ENCODE assay signal across 8 cellular contexts in the genomic region with DNA sequence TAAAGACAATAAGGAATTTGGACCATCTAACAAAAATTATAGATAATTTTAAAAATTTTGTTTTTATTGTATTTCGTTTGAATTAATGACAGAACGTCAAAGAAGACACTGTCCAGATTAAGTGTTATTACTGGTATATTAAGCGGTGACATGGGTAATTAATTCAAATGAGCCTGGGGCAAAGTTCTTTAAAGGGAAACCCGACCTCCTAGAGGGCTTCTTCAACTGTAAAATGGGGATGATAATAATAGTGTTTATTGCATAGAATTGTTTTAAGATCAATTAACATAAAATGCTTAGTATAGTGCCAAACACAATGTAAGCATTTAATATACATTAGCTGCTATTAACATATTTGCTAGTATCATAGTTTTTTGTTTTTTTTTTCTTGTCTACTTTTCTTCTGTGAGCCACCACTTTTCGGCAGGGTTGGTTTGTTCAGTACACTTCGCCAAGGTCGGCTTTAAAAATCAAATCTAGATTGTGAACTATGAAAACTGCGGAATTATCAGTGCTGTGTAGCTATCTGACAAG. TPM values are rescaled to one million over a fixed set of nuclear protein-coding genes. Genes with fewer than 3 reads are reported as not detected.
A peak's percentile ranks its signal among the peaks of the same experiment; 100 is the strongest.
DNase-seq lines count a peak whose midpoint lies in the region; ATAC-seq and TF ChIP-seq lines count a peak whose summit lies in the region.

No MANE protein-coding gene starts in this region.

- H3K27me3 Mint-ChIP-seq in CD14-positive monocyte (ENCODE audit: low read depth in 3 of 3) = peaks cover 0 to 9% (median 6%) of the 10 kb centered on the region in 3 donors
- peaks cover 8% of the 10 kb centered on the region for H3K27me3 Mint-ChIP-seq in T-helper 17 cell
- peaks cover 3% of the 10 kb centered on the region for H3K27me3 Mint-ChIP-seq in glutamatergic neuron (ENCODE audit: unreplicated experiment)

- TF ChIP-seq CTCF in CD14-positive monocyte (IDR thresholded peaks at IDR 0.05) = no peak
- no peak for TF ChIP-seq CTCF in HEK293 (tag by site-specific recombination; IDR thresholded peaks at IDR 0.05)
- TF ChIP-seq CTCF in glutamatergic neuron (IDR thresholded peaks at IDR 0.05; ENCODE audit: partially characterized antibody, unreplicated experiment) = no peak
- TF ChIP-seq CTCF in GM13976 (IDR thresholded peaks at IDR 0.05; ENCODE audit: borderline replicate concordance, control extremely low read depth, extremely low read depth, insufficient read depth, missing control alignments) = no peak

- H3K27ac Mint-ChIP-seq in CD14-positive monocyte (peak overlapping the region; percentile 93 to 98 (median 97)), T-helper 17 cell (peak overlapping the region; percentile 96), glutamatergic neuron (ENCODE audit: unreplicated experiment) (peak overlapping the region; percentile 86)
- H3K27ac Mint-ChIP-seq in stimulated activated effector memory CD8-positive, alpha-beta T cell treated with anti-CD3 and anti-CD28 coated beads, Interleukin-12 subunit alpha, Interleukin-12 subunit beta, amount 100 ng/mL, for 72 hours = peak overlapping the region; percentile 97

- DNase-seq in CD14-positive monocyte (ENCODE audit: low spot score) (no peak), T-helper 17 cell (no peak), glutamatergic neuron (no peak), GM13976 (ENCODE audit: low spot score) (no peak)
- DNase-seq in stimulated activated effector memory CD8-positive, alpha-beta T cell treated with anti-CD3 and anti-CD28 coated beads, Interleukin-12 subunit alpha, Interleukin-12 subunit beta, amount 100 ng/mL, for 72 hours (ENCODE audit: low spot score in 2 of 2) = no peak
- no peak for DNase-seq in central memory CD4-positive, alpha-beta T cell

- H3K9me3 Mint-ChIP-seq in CD14-positive monocyte = peaks cover 0 to 3% (median 0%) of the 10 kb centered on the region in 7 donors
- H3K9me3 Mint-ChIP-seq in glutamatergic neuron (ENCODE audit: unreplicated experiment) = no peaks in the 10 kb centered on the region
- no peaks in the 10 kb centered on the region for H3K9me3 Mint-ChIP-seq in stimulated activated effector memory CD8-positive, alpha-beta T cell treated with anti-CD3 and anti-CD28 coated beads, Interleukin-12 subunit alpha, Interleukin-12 subunit beta, amount 100 ng/mL, for 72 hours

- in situ Hi-C loops in GM13976 (cut with MboI; ENCODE audit: low sequenced_read_pairs, unreplicated experiment) = no loop called here

- peak overlapping the region; percentile 93 for H3K27ac ChIP-seq in HEK293 (ENCODE audit: extremely low read depth, low read depth, low read length)

- CTCF ChIA-PET in HEK293 (lab: Yijun Ruan, JAX) = no interaction called here

- no peaks in the 10 kb centered on the region for H3K9me3 ChIP-seq in HEK293 (ENCODE audit: control insufficient read depth, insufficient read depth, low read depth, low read length)
- no peaks in the 10 kb centered on the region for H3K9me3 ChIP-seq in T-helper 17 cell (ENCODE audit: control insufficient read depth, low read length, poor library complexity, severe bottlenecking)

- no peaks in the 10 kb centered on the region for H3K36me3 Mint-ChIP-seq in CD14-positive monocyte
- peaks cover 4% of the 10 kb centered on the region for H3K36me3 Mint-ChIP-seq in T-helper 17 cell (ENCODE audit: low read depth)
- H3K36me3 Mint-ChIP-seq in glutamatergic neuron (ENCODE audit: unreplicated experiment) = no peaks in the 10 kb centered on the region
- peaks cover 10% of the 10 kb centered on the region for H3K36me3 Mint-ChIP-seq in stimulated activated effector memory CD8-positive, alpha-beta T cell treated with anti-CD3 and anti-CD28 coated beads, Interleukin-12 subunit alpha, Interleukin-12 subunit beta, amount 100 ng/mL, for 72 hours

- H3K4me1 Mint-ChIP-seq in CD14-positive monocyte (peaks cover 23% of the 10 kb centered on the region), T-helper 17 cell (peaks cover 24% of the 10 kb centered on the region), glutamatergic neuron (ENCODE audit: low read depth, unreplicated experiment) (peaks cover 9% of the 10 kb centered on the region)
- peaks cover 22% of the 10 kb centered on the region for H3K4me1 Mint-ChIP-seq in stimulated activated effector memory CD8-positive, alpha-beta T cell treated with anti-CD3 and anti-CD28 coated beads, Interleukin-12 subunit alpha, Interleukin-12 subunit beta, amount 100 ng/mL, for 72 hours

- intact Hi-C loops in CD14-positive monocyte (cut with micrococcal nuclease) = no loop called here

- POLR2A ChIA-PET in HEK293 (lab: Yijun Ruan, JAX) = interaction anchor here (0.8 kb wide), 1 partner anchor 9 kb away, joined by 3 read pairs; no protein-coding TSS in a partner anchor

- H3K4me3 Mint-ChIP-seq in CD14-positive monocyte (peak overlapping the region; percentile 93 to 98), T-helper 17 cell (peak overlapping the region; percentile 99), glutamatergic neuron (ENCODE audit: unreplicated experiment) (peak overlapping the region; percentile 100)
- peak overlapping the region; percentile 100 for H3K4me3 Mint-ChIP-seq in stimulated activated effector memory CD8-positive, alpha-beta T cell treated with anti-CD3 and anti-CD28 coated beads, Interleukin-12 subunit alpha, Interleukin-12 subunit beta, amount 100 ng/mL, for 72 hours

- ATAC-seq in T-helper 17 cell (no peak), HG02759 (IDR thresholded peaks at IDR 0.05; ENCODE audit: unreplicated experiment) (no peak)
- ATAC-seq in stimulated activated effector memory CD8-positive, alpha-beta T cell treated with anti-CD3 and anti-CD28 coated beads, Interleukin-12 subunit alpha, Interleukin-12 subunit beta, amount 100 ng/mL, for 72 hours = no peak

- H3K36me3 ChIP-seq in HEK293 (ENCODE audit: control insufficient read depth in 2 of 2, insufficient read depth in 1 of 2, low read length in 2 of 2) = no peaks in the 10 kb centered on the region; a peak in 1 of 3 replicates

- peaks cover 6% of the 10 kb centered on the region; the same call in 1 of the 2 replicates for H3K4me1 ChIP-seq in HEK293 (ENCODE audit: control insufficient read depth, insufficient read depth, low read length)

- H3K4me3 ChIP-seq in HEK293 (ENCODE audit: low read depth, low read length) = peak overlapping the region; percentile 84

TF ChIP-seq in HEK293, 187 proteins besides CTCF, POLR2A, EP300 and RAD21 (continues in another document):
- TF ChIP-seq ZNF16 (tag by site-specific recombination; IDR thresholded peaks at IDR 0.05; ENCODE audit: low read depth) (0 out of 2 replicates have a peak, but pooled peaks have one; percentile 25), ZNF335 (tag by site-specific recombination; conservative IDR thresholded peaks at IDR 0.05) (peak; percentile 31; the same call in 1 of the 2 replicates), SP7 (tag by site-specific recombination; IDR thresholded peaks at IDR 0.05) (no peak), ZFP41 (tag by site-specific recombination; IDR thresholded peaks at IDR 0.05; ENCODE audit: borderline replicate concordance) (no peak), ZNF791 (tag by site-specific recombination; IDR thresholded peaks at IDR 0.05) (no peak), ZSCAN16 (tag by site-specific recombination; IDR thresholded peaks at IDR 0.05) (no peak)
- TF ChIP-seq, protein P1, sequence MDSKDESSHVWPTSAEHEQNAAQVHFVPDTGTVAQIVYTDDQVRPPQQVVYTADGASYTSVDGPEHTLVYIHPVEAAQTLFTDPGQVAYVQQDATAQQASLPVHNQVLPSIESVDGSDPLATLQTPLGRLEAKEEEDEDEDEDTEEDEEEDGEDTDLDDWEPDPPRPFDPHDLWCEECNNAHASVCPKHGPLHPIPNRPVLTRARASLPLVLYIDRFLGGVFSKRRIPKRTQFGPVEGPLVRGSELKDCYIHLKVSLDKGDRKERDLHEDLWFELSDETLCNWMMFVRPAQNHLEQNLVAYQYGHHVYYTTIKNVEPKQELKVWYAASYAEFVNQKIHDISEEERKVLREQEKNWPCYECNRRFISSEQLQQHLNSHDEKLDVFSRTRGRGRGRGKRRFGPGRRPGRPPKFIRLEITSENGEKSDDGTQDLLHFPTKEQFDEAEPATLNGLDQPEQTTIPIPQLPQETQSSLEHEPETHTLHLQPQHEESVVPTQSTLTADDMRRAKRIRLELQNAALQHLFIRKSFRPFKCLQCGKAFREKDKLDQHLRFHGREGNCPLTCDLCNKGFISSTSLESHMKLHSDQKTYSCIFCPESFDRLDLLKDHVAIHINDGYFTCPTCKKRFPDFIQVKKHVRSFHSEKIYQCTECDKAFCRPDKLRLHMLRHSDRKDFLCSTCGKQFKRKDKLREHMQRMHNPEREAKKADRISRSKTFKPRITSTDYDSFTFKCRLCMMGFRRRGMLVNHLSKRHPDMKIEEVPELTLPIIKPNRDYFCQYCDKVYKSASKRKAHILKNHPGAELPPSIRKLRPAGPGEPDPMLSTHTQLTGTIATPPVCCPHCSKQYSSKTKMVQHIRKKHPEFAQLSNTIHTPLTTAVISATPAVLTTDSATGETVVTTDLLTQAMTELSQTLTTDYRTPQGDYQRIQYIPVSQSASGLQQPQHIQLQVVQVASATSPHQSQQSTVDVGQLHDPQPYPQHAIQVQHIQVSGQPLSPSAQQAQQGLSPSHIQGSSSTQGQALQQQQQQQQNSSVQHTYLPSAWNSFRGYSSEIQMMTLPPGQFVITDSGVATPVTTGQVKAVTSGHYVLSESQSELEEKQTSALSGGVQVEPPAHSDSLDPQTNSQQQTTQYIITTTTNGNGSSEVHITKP (tag by site-specific recombination; IDR thresholded peaks at IDR 0.05) = peak; percentile 100
- TF ChIP-seq, protein P2, sequence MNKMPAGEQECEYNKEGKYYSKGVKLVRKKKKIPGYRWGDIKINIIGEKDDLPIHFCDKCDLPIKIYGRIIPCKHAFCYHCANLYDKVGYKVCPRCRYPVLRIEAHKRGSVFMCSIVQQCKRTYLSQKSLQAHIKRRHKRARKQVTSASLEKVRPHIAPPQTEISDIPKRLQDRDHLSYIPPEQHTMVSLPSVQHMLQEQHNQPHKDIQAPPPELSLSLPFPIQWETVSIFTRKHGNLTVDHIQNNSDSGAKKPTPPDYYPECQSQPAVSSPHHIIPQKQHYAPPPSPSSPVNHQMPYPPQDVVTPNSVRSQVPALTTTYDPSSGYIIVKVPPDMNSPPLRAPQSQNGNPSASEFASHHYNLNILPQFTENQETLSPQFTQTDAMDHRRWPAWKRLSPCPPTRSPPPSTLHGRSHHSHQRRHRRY (tag by site-specific recombination; IDR thresholded peaks at IDR 0.05) = no peak

RNA-seq across cellular contexts. Expression of a gene that starts 0.5 kb away (rescaled TPM):
- polyA plus RNA-seq in CD14-positive monocyte = 10 to 100 TPM; 11.7 to 15.8 TPM
- 10 to 100 TPM; 22.3 to 33.8 TPM for total RNA-seq in T-helper 17 cell
- total RNA-seq in glutamatergic neuron (ENCODE audit: unreplicated experiment) = 33.8 TPM

RNA-seq across cellular contexts. Expression of a gene that starts 3.8 kb away (rescaled TPM):
- polyA plus RNA-seq in CD14-positive monocyte = not detected
- total RNA-seq in T-helper 17 cell (not detected), glutamatergic neuron (ENCODE audit: unreplicated experiment) (not detected)
